ENCODE assay signal across 11 cellular contexts in genomic region chr16:86568677-86569623, GRCh38. TPM values are rescaled to one million over a fixed set of nuclear protein-coding genes. Genes with fewer than 3 reads are reported as not detected.
A peak's percentile ranks its signal among the peaks of the same experiment; 100 is the strongest.
DNase-seq lines count a peak whose midpoint lies in the region; ATAC-seq and TF ChIP-seq lines count a peak whose summit lies in the region.
"Had no signal": no experiment of that assay in that cellular context is flagged by ENCODE, and none has a peak within 500 bp of the region (broad histone marks: within the 10 kb centered on the region; RNA-seq: fewer than 3 reads in every experiment).

No MANE protein-coding gene starts in this region.

- CTCF ChIA-PET in activated CD4-positive, alpha-beta T cell treated with anti-CD3 and anti-CD28 coated beads, Interleukin-2, amount 10 ng/mL, durations not matched to agents 7 days and 5 days (lab: Charles Lee): no interaction called here
- CTCF ChIA-PET in GM10248 (lab: Yijun Ruan, JAX): no interaction called here

- H3K27ac ChIP-seq in lung (ENCODE audit: low read depth in 1 of 2, low read length in 1 of 2) (peak overlapping the region in 1 of 2 donors; percentile 35), tibial nerve (peak overlapping the region; percentile 53 to 80 (median 76))

- 12 to 15% methylated on average over 33 of the region's 33 CpGs for WGBS in lung, 2 donors
- 9% methylated on average over 33 of the region's 33 CpGs for WGBS in tibial nerve, 2 donors

- H3K4me3 Mint-ChIP-seq in activated CD4-positive, alpha-beta T cell treated with anti-CD3 and anti-CD28 coated beads, Interleukin-2, amount 10 ng/mL, durations not matched to agents 7 days and 5 days: no peak overlapping the region
- peak overlapping the region; percentile 20 for H3K4me3 Mint-ChIP-seq in central memory CD8-positive, alpha-beta T cell

- no peaks in the 10 kb centered on the region for H3K36me3 Mint-ChIP-seq in activated CD4-positive, alpha-beta T cell treated with anti-CD3 and anti-CD28 coated beads, Interleukin-2, amount 10 ng/mL, durations not matched to agents 7 days and 5 days (ENCODE audit: low read depth)
- H3K36me3 Mint-ChIP-seq in central memory CD8-positive, alpha-beta T cell (ENCODE audit: insufficient read depth): peaks cover 2% of the 10 kb centered on the region

- H3K4me1 Mint-ChIP-seq in activated CD4-positive, alpha-beta T cell treated with anti-CD3 and anti-CD28 coated beads, Interleukin-2, amount 10 ng/mL, durations not matched to agents 7 days and 5 days: peaks cover 10% of the 10 kb centered on the region
- H3K4me1 Mint-ChIP-seq in central memory CD8-positive, alpha-beta T cell: peaks cover 9% of the 10 kb centered on the region

- H3K27me3 ChIP-seq in lung (ENCODE audit: control insufficient read depth, insufficient read depth): peaks cover 9% of the 10 kb centered on the region
- peaks cover 0 to 92% of the 10 kb centered on the region in 2 donors for H3K27me3 ChIP-seq in tibial nerve

- H3K9me3 ChIP-seq in lung (ENCODE audit: control insufficient read depth in 2 of 2, insufficient read depth in 1 of 2, low read length in 1 of 2): peaks cover 0 to 2% of the 10 kb centered on the region in 2 donors
- no peaks in the 10 kb centered on the region for H3K9me3 ChIP-seq in tibial nerve

- TF ChIP-seq CTCF in lung (IDR thresholded peaks at IDR 0.05; ENCODE audit: control extremely low read depth, extremely low read depth) (no peak), tibial nerve (IDR thresholded peaks at IDR 0.05) (no peak), GM10248 (IDR thresholded peaks at IDR 0.05; ENCODE audit: control extremely low read depth, extremely low read depth, low read depth, missing control alignments) (no peak)

- peaks cover 67% of the 10 kb centered on the region for H3K27me3 Mint-ChIP-seq in activated CD4-positive, alpha-beta T cell treated with anti-CD3 and anti-CD28 coated beads, Interleukin-2, amount 10 ng/mL, durations not matched to agents 7 days and 5 days
- peaks cover 76% of the 10 kb centered on the region for H3K27me3 Mint-ChIP-seq in central memory CD8-positive, alpha-beta T cell

- TF ChIP-seq EP300 in tibial nerve (IDR thresholded peaks at IDR 0.05): no peak

- no peak for DNase-seq in activated CD4-positive, alpha-beta T cell treated with anti-CD3 and anti-CD28 coated beads, Interleukin-2, amount 10 ng/mL, durations not matched to agents 7 days and 5 days
- DNase-seq in activated CD4-positive, alpha-beta T cell treated with anti-CD3 and anti-CD28 coated beads, Interleukin-2, amount 50 U/mL, for 1 hour: no peak
- no peak for DNase-seq in central memory CD8-positive, alpha-beta T cell (ENCODE audit: low spot score in 2 of 2)
- DNase-seq in lung (ENCODE audit: low spot score): no peak
- DNase-seq in tibial nerve (ENCODE audit: low spot score in 2 of 2): no peak
- DNase-seq in stimulated activated naive CD4-positive, alpha-beta T cell treated with Interleukin-2 at 50 U/mL for 16 hours (lab: John Stamatoyannopoulos, UW): no peak
- DNase-seq in GM10248 (ENCODE audit: extremely low spot score): no peak
- no peak for DNase-seq in cortex of kidney (lab: John Stamatoyannopoulos, UW)
- DNase-seq: amygdala, NCI-H1105, substantia nigra had no signal

- H3K4me1 ChIP-seq in lung (ENCODE audit: control insufficient read depth in 2 of 2, insufficient read depth in 2 of 2, low read length in 2 of 2) (peaks cover 0 to 10% of the 10 kb centered on the region in 2 donors), tibial nerve (peaks cover 0 to 42% (median 4%) of the 10 kb centered on the region in 4 donors)

- peak overlapping the region; percentile 41 for H3K27ac Mint-ChIP-seq in activated CD4-positive, alpha-beta T cell treated with anti-CD3 and anti-CD28 coated beads, Interleukin-2, amount 10 ng/mL, durations not matched to agents 7 days and 5 days
- H3K27ac Mint-ChIP-seq in central memory CD8-positive, alpha-beta T cell (ENCODE audit: low read depth): no peak overlapping the region

- POLR2A ChIA-PET in activated CD4-positive, alpha-beta T cell treated with anti-CD3 and anti-CD28 coated beads, Interleukin-2, amount 10 ng/mL, durations not matched to agents 7 days and 5 days (lab: Charles Lee): no interaction called here
- POLR2A ChIA-PET in GM10248 (lab: Yijun Ruan, JAX): no interaction called here

- TF ChIP-seq POLR2A in tibial nerve (IDR thresholded peaks at IDR 0.05): no peak

- no peaks in the 10 kb centered on the region for H3K9me3 Mint-ChIP-seq in activated CD4-positive, alpha-beta T cell treated with anti-CD3 and anti-CD28 coated beads, Interleukin-2, amount 10 ng/mL, durations not matched to agents 7 days and 5 days
- H3K9me3 Mint-ChIP-seq in central memory CD8-positive, alpha-beta T cell: no peaks in the 10 kb centered on the region

- ATAC-seq in central memory CD8-positive, alpha-beta T cell (replicated peaks; ENCODE audit: extremely low read depth, poor library complexity, severe bottlenecking): no peak
- no peak for ATAC-seq in lung (ENCODE audit: insufficient read depth, low FRiP score)

- H3K36me3 ChIP-seq in lung (ENCODE audit: control insufficient read depth in 2 of 2, insufficient read depth in 2 of 2, low read length in 2 of 2): no peaks in the 10 kb centered on the region
- H3K36me3 ChIP-seq in tibial nerve: no peaks in the 10 kb centered on the region

- peak overlapping the region; percentile 10 for H3K4me3 ChIP-seq in lung
- H3K4me3 ChIP-seq in tibial nerve: peak overlapping the region; percentile 30 to 60 (median 46)

RNA-seq across cellular contexts. Expression of gene FOXC2, which starts 2.3 kb away (rescaled TPM):
- total RNA-seq in activated CD4-positive, alpha-beta T cell treated with anti-CD3 and anti-CD28 coated beads, Interleukin-2, amount 10 ng/mL, durations not matched to agents 7 days and 5 days: not detected
- 1 to 10 TPM in 1 of 2 donors, under 1 TPM in 1; 0.82 to 2.7 TPM for total RNA-seq in lung
- under 1 TPM; 0.37 to 0.43 TPM for polyA plus RNA-seq in lung
- total RNA-seq in tibial nerve: 10 to 100 TPM in 3 of 4 donors, 1 to 10 TPM in 1; 9.3 to 18.2 (median 14.1) TPM

RNA-seq across cellular contexts. Expression of gene FOXL1, which starts 9.4 kb away (rescaled TPM):
- not detected for total RNA-seq in activated CD4-positive, alpha-beta T cell treated with anti-CD3 and anti-CD28 coated beads, Interleukin-2, amount 10 ng/mL, durations not matched to agents 7 days and 5 days
- total RNA-seq in lung (1 to 10 TPM; 2.0 to 2.5 TPM), tibial nerve (10 to 100 TPM in 1 of 4 donors, 1 to 10 TPM in 3; 6.9 to 10.5 (median 8.1) TPM)
- polyA plus RNA-seq in lung: under 1 TPM; 0.41 to 0.68 TPM

RNA-seq across cellular contexts. Expression of gene MTHFSD, which starts 13.9 kb away (rescaled TPM):
- total RNA-seq in activated CD4-positive, alpha-beta T cell treated with anti-CD3 and anti-CD28 coated beads, Interleukin-2, amount 10 ng/mL, durations not matched to agents 7 days and 5 days: 10 to 100 TPM; 28.7 to 29.1 TPM
- total RNA-seq in lung (10 to 100 TPM; 23.3 to 28.5 TPM), tibial nerve (10 to 100 TPM; 22.7 to 40.8 (median 25.4) TPM)
- polyA plus RNA-seq in lung: 1 to 10 TPM; 9.4 to 9.9 TPM

RNA-seq across cellular contexts. Expression of gene FOXF1, which starts 58.6 kb away (rescaled TPM):
- total RNA-seq in activated CD4-positive, alpha-beta T cell treated with anti-CD3 and anti-CD28 coated beads, Interleukin-2, amount 10 ng/mL, durations not matched to agents 7 days and 5 days: not detected
- 10 to 100 TPM; 25.7 to 34.4 TPM for total RNA-seq in lung
- polyA plus RNA-seq in lung: 10 to 100 TPM; 12.2 to 12.5 TPM
- total RNA-seq in tibial nerve: under 1 TPM in 1 of 4 donors, not detected in 3; 0.21 TPM
